ENCODE assay signal across 11 cellular contexts in genomic region chr2:172639823-172640222, GRCh38.
A peak's percentile ranks its signal among the peaks of the same experiment; 100 is the strongest.
DNase-seq lines count a peak whose midpoint lies in the region; ATAC-seq and TF ChIP-seq lines count a peak whose summit lies in the region.
"Had no signal": no experiment of that assay in that cellular context is flagged by ENCODE, and none has a peak within 500 bp of the region (broad histone marks: within the 10 kb centered on the region; RNA-seq: fewer than 3 reads in every experiment).

No MANE protein-coding gene starts in this region.

- TF ChIP-seq POLR2A in gastrocnemius medialis (IDR thresholded peaks at IDR 0.05): no peak

- intact Hi-C loops in gastrocnemius medialis (cut with DNase I; ENCODE audit: low total_unique reads): no loop called here

- H3K4me3 ChIP-seq in HEK293 (ENCODE audit: low read depth, low read length) (no peak overlapping the region), adipocyte (ENCODE audit: low read length) (no peak overlapping the region), kidney epithelial cell (ENCODE audit: low read depth, low read length) (no peak overlapping the region), gastrocnemius medialis (no peak overlapping the region)
- H3K4me3 ChIP-seq: MG63 had no signal

- peak; percentile 52 for DNase-seq in NCI-H345 (lab: John Stamatoyannopoulos, UW)
- DNase-seq in NCI-H345 treated with DMSO at 0.1 percent for 48 hours (lab: John Stamatoyannopoulos, UW; ENCODE audit: unreplicated experiment): no peak
- peak; percentile 65 for DNase-seq in adipocyte (ENCODE audit: low read depth)
- peak; percentile 34 for DNase-seq in kidney epithelial cell (ENCODE audit: low read depth)
- no peak for DNase-seq in NCI-H446 (lab: John Stamatoyannopoulos, UW)
- no peak for DNase-seq in gastrocnemius medialis
- DNase-seq: mesendoderm; MG63; NK-92 treated with Interleukin-12 subunit alpha and Interleukin-12 subunit beta, amount 100 ng/mL, for 24 hours had no signal

- no peak for TF ChIP-seq CTCF in HEK293 (tag by site-specific recombination; IDR thresholded peaks at IDR 0.05)
- no peak for TF ChIP-seq CTCF in kidney epithelial cell (IDR thresholded peaks at IDR 0.05; ENCODE audit: insufficient read depth, low read length, poor library complexity, severe bottlenecking)
- no peak for TF ChIP-seq CTCF in gastrocnemius medialis (IDR thresholded peaks at IDR 0.05 in 4 of 5, conservative IDR thresholded peaks at IDR 0.05 in 1 of 5)

- H3K27me3 ChIP-seq in adipocyte (replicated peaks; ENCODE audit: control insufficient read depth, insufficient read depth, low read length) (no peaks in the 10 kb centered on the region), kidney epithelial cell (ENCODE audit: control insufficient read depth, insufficient read depth, low read length) (no peaks in the 10 kb centered on the region), gastrocnemius medialis (no peaks in the 10 kb centered on the region)
- H3K27me3 ChIP-seq: MG63 had no signal

- no peak overlapping the region for H3K9ac ChIP-seq in adipocyte (ENCODE audit: low read length)

- H3K27ac ChIP-seq in HEK293 (ENCODE audit: extremely low read depth, low read depth, low read length) (no peak overlapping the region), gastrocnemius medialis (no peak overlapping the region)

- in situ Hi-C loops in gastrocnemius medialis (cut with MboI; ENCODE audit: low sequenced_read_pairs in 4 of 4): no loop called here

- no peaks in the 10 kb centered on the region; the same call in 1 of the 2 replicates for H3K4me1 ChIP-seq in HEK293 (ENCODE audit: control insufficient read depth, insufficient read depth, low read length)
- peaks cover 12% of the 10 kb centered on the region for H3K4me1 ChIP-seq in adipocyte (ENCODE audit: control insufficient read depth, insufficient read depth, low read length)
- no peaks in the 10 kb centered on the region for H3K4me1 ChIP-seq in gastrocnemius medialis

- POLR2A ChIA-PET in HEK293 (lab: Yijun Ruan, JAX): no interaction called here

- CTCF ChIA-PET in HEK293 (lab: Yijun Ruan, JAX): no interaction called here

- ATAC-seq in gastrocnemius medialis (no peak), GM18498 (IDR thresholded peaks at IDR 0.05; ENCODE audit: unreplicated experiment) (no peak)

- H3K9me3 ChIP-seq in HEK293 (ENCODE audit: control insufficient read depth, insufficient read depth, low read depth, low read length) (no peaks in the 10 kb centered on the region), adipocyte (ENCODE audit: control insufficient read depth, low read length) (no peaks in the 10 kb centered on the region), gastrocnemius medialis (no peaks in the 10 kb centered on the region)
- H3K9me3 ChIP-seq: MG63 had no signal

- H3K36me3 ChIP-seq in HEK293 (ENCODE audit: control insufficient read depth in 2 of 2, insufficient read depth in 1 of 2, low read length in 2 of 2) (no peaks in the 10 kb centered on the region), adipocyte (ENCODE audit: control insufficient read depth, insufficient read depth, low read length, severe bottlenecking) (no peaks in the 10 kb centered on the region), kidney epithelial cell (ENCODE audit: control insufficient read depth, insufficient read depth, low read length) (no peaks in the 10 kb centered on the region), gastrocnemius medialis (no peaks in the 10 kb centered on the region)
- H3K36me3 ChIP-seq: MG63 had no signal

TF ChIP-seq in HEK293, 187 proteins besides CTCF, POLR2A, EP300 and RAD21:
- TF ChIP-seq SCRT2 (tag by site-specific recombination; IDR thresholded peaks at IDR 0.05) (peak; percentile 57; the same call in 1 of the 2 replicates), ZNF426 (tag by site-specific recombination; IDR thresholded peaks at IDR 0.05) (no peak), ZBTB1 (tag by site-specific recombination; IDR thresholded peaks at IDR 0.05) (no peak), ZNF785 (tag by site-specific recombination; IDR thresholded peaks at IDR 0.05) (no peak)

Comparison
In these comparisons a context has a peak if more than half of its experiments do, and no peak if none do; other contexts are left out.
1. DNase-seq: peak in NCI-H345 (single experiment), adipocyte (single experiment) and kidney epithelial cell (single experiment); none in NCI-H345 treated with DMSO at 0.1 percent for 48 hours (single experiment), NCI-H446 (0 of 2) and gastrocnemius medialis (0 of 2).